Comparison of ENCODE assay signal across 8 cellular contexts in the genomic region with DNA sequence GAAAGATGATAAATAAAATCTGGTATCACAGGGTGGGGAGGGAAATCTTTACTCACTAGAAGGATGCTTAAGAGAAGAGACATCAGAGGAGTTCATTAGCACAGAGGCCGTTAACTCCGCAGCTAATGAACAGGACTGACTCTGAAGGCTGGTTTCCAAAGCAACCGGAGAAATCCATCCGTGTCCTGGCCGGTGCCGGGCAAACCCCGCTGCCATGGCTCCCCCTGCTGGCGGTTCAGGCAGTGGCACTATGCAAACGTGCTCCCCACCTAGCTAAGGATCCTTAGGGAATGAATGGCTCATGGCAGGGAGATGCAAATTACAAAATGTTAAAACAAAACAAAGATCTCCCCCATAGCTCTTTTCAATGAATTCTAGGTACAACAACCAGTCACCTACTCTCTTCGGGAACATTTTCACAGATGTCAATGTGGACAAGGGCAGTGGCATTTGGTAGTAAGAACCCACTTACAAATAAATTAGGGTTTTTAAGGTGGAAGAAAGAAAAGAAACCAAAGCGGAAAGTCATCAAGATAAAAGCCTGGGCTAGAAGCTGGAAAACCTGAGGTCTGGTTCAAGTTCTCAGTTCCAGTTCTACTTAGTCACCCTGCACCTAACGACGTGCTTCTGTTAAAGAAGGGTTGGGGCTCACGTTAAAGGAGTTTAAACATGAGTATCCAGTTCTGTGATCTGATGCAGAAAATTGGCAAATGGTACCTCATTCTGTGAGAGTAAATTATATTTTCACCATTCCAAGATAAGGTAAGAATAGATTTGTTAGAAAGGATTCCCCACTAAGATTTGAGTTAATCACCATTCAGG.
DNase-seq lines count a peak whose midpoint lies in the region; ATAC-seq and TF ChIP-seq lines count a peak whose summit lies in the region.

No MANE protein-coding gene starts in this region.

- ATAC-seq in HG03280 (IDR thresholded peaks at IDR 0.05; ENCODE audit: unreplicated experiment): peak; percentile 85

- TF ChIP-seq CTCF in Peyer's patch (IDR thresholded peaks at IDR 0.05) (peak; percentile 24 to 80 (median 76)), osteoblast (IDR thresholded peaks at IDR 0.05; ENCODE audit: extremely low read depth, low read depth, low read length) (peak; percentile 98), tibial nerve (IDR thresholded peaks at IDR 0.05) (peak; percentile 75 to 90 (median 81))

- no peak overlapping the region for H2AFZ ChIP-seq in osteoblast (ENCODE audit: low read length)

- H3K36me3 ChIP-seq in Peyer's patch (peaks cover 0 to 52% (median 0%) of the 10 kb centered on the region in 3 donors), osteoblast (ENCODE audit: insufficient read depth, low read length) (peaks cover 17% of the 10 kb centered on the region), tibial nerve (peaks cover 0 to 42% (median 0%) of the 10 kb centered on the region in 3 donors)

- H3K79me2 ChIP-seq in osteoblast (ENCODE audit: insufficient read depth, low read length): no peaks in the 10 kb centered on the region

- H3K4me2 ChIP-seq in osteoblast (ENCODE audit: insufficient read depth, low read length): no peak overlapping the region

- WGBS in tibial nerve, 2 donors: 29 to 32% methylated on average over 14 of the region's 14 CpGs

- H3K27ac ChIP-seq in Peyer's patch (no peak overlapping the region), osteoblast (ENCODE audit: low read depth, low read length) (no peak overlapping the region), tibial nerve (no peak overlapping the region)

- H3K4me3 ChIP-seq in Peyer's patch (no peak overlapping the region), osteoblast (ENCODE audit: insufficient read depth, low read length) (no peak overlapping the region), tibial nerve (no peak overlapping the region)

- TF ChIP-seq EP300 in tibial nerve (IDR thresholded peaks at IDR 0.05): no peak

- peak; percentile 6 for DNase-seq in NOMO-1 treated with DMSO at 0.1 percent for 48 hours (lab: John Stamatoyannopoulos, UW; ENCODE audit: unreplicated experiment)
- DNase-seq in NOMO-1 treated with dmso at 0.1 percent for 144 hours (lab: John Stamatoyannopoulos, UW; ENCODE audit: unreplicated experiment): no peak
- peak; percentile 25 to 83 (median 82) for DNase-seq in Peyer's patch
- DNase-seq in activated effector memory CD4-positive, alpha-beta T cell treated with Interleukin-2 at 50 U/mL for 16 hours: peak; percentile 29
- peak; percentile 53 for DNase-seq in germinal center (ENCODE audit: low spot score)
- peak; percentile 93 for DNase-seq in osteoblast (ENCODE audit: insufficient read length, low spot score, missing footprints)
- DNase-seq in tibial nerve (ENCODE audit: low spot score in 2 of 2): peak; percentile 40 to 67

- H3K4me1 ChIP-seq in Peyer's patch: no peaks in the 10 kb centered on the region
- peaks cover 4% of the 10 kb centered on the region for H3K4me1 ChIP-seq in osteoblast (ENCODE audit: insufficient read depth, low read length)
- no peaks in the 10 kb centered on the region for H3K4me1 ChIP-seq in tibial nerve

- TF ChIP-seq POLR2A in Peyer's patch (IDR thresholded peaks at IDR 0.05): no peak
- TF ChIP-seq POLR2A in tibial nerve (IDR thresholded peaks at IDR 0.05): no peak

- no peaks in the 10 kb centered on the region for H4K20me1 ChIP-seq in osteoblast (ENCODE audit: insufficient read depth, low read length)

- H3K9me3 ChIP-seq in Peyer's patch (no peaks in the 10 kb centered on the region), osteoblast (ENCODE audit: low read depth, low read length) (no peaks in the 10 kb centered on the region), tibial nerve (no peaks in the 10 kb centered on the region)

- H3K27me3 ChIP-seq in Peyer's patch (no peaks in the 10 kb centered on the region), osteoblast (ENCODE audit: insufficient read depth, low read length) (no peaks in the 10 kb centered on the region), tibial nerve (no peaks in the 10 kb centered on the region)
